ENCODE assay signal across 9 cellular contexts in the genomic region with DNA sequence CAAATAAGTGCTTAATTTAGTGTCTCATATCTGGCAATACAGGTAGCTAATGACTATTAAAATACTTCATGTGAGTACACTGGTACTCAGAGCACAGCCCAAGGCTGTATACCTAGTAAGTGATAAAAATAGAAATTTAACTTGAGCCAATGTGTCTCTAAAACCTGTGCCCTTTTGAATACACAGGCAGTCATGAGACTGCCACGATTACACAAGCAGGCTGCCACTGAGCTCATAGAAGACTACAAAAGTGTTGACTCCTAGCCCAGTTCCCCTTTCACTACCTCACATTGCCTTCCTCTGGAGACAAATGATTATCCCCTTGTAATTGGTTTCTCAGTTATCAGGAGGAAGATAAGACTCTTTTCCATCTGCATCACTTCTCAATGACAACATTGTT.
DNase-seq lines count a peak whose midpoint lies in the region; ATAC-seq and TF ChIP-seq lines count a peak whose summit lies in the region.
"Had no signal": no experiment of that assay in that cellular context is flagged by ENCODE, and none has a peak within 500 bp of the region (broad histone marks: within the 10 kb centered on the region; RNA-seq: fewer than 3 reads in every experiment).

No MANE protein-coding gene starts in this region.

- no peak for ATAC-seq in HG03520 (IDR thresholded peaks at IDR 0.05; ENCODE audit: unreplicated experiment)

- no peak overlapping the region for H3K27ac Mint-ChIP-seq in endothelial cell (ENCODE audit: unreplicated experiment)

- H3K9me3 Mint-ChIP-seq in endothelial cell (ENCODE audit: unreplicated experiment): no peaks in the 10 kb centered on the region

- no peaks in the 10 kb centered on the region for H3K27me3 Mint-ChIP-seq in endothelial cell (ENCODE audit: unreplicated experiment)

- TF ChIP-seq CTCF in choroid plexus epithelial cell (conservative IDR thresholded peaks at IDR 0.05; ENCODE audit: low read depth, low read length) (no peak), endothelial cell (IDR thresholded peaks at IDR 0.05; ENCODE audit: unreplicated experiment) (no peak)

- no peaks in the 10 kb centered on the region for H3K4me1 Mint-ChIP-seq in endothelial cell (ENCODE audit: unreplicated experiment)

- no peaks in the 10 kb centered on the region for H3K36me3 Mint-ChIP-seq in endothelial cell (ENCODE audit: low read depth, unreplicated experiment)

- DNase-seq in Ammon's horn (ENCODE audit: low spot score) (peak; percentile 71), NCI-H1105 treated with DMSO at 0.1 percent for 48 hours (lab: John Stamatoyannopoulos, UW) (peak; percentile 61), choroid plexus epithelial cell (ENCODE audit: low read depth) (peak; percentile 96), midbrain (lab: John Stamatoyannopoulos, UW) (peak; percentile 52), endothelial cell (ENCODE audit: low spot score) (no peak), SHP77 (lab: John Stamatoyannopoulos, UW) (no peak), DMS79 treated with DMSO at 0.1 percent for 48 hours (lab: John Stamatoyannopoulos, UW) (no peak)
- DNase-seq: effector memory CD4-positive, alpha-beta T cell had no signal

- H3K4me3 Mint-ChIP-seq in endothelial cell (ENCODE audit: unreplicated experiment): no peak overlapping the region

- H3K4me3 ChIP-seq in choroid plexus epithelial cell (ENCODE audit: low read depth, low read length): no peak overlapping the region

Comparison
In these comparisons a context has a peak if more than half of its experiments do, and no peak if none do; other contexts are left out.
1. DNase-seq: peak in Ammon's horn (single experiment), NCI-H1105 treated with DMSO at 0.1 percent for 48 hours (single experiment), choroid plexus epithelial cell (single experiment) and midbrain (single experiment); none in endothelial cell (single experiment), SHP77 (0 of 2) and DMS79 treated with DMSO at 0.1 percent for 48 hours (single experiment).